ENCODE assay signal across 2 cellular contexts in genomic region chr12:107525719-107526554, GRCh38.
TF ChIP-seq lines count a peak whose summit lies in the region.

No MANE protein-coding gene starts in this region.

TF ChIP-seq in K562, 482 proteins besides CTCF, POLR2A, EP300 and RAD21:
- TF ChIP-seq RBM25 (IDR thresholded peaks at IDR 0.05; ENCODE audit: low read depth, low read length, severe bottlenecking) (peak; percentile 68), ZZZ3 (IDR thresholded peaks at IDR 0.05) (no peak), ZBTB7A (IDR thresholded peaks at IDR 0.05; ENCODE audit: borderline replicate concordance, control insufficient read depth, low read depth, low read length) (no peak)

TF ChIP-seq in HepG2, 621 proteins besides CTCF, POLR2A, EP300 and RAD21:
- peak; percentile 82 for TF ChIP-seq ZNF629 (CRISPR knock-in tag; conservative IDR thresholded peaks at IDR 0.05)
- TF ChIP-seq CEBPG (CRISPR knock-in tag; IDR thresholded peaks at IDR 0.05): no peak
- no peak for TF ChIP-seq NFAT5 (CRISPR knock-in tag; IDR thresholded peaks at IDR 0.05)
